In genomic region chr18:61869631-61870030, GRCh38 we compare ENCODE assay signal across 31 cellular contexts. TPM values are rescaled to one million over a fixed set of nuclear protein-coding genes. Genes with fewer than 3 reads are reported as not detected.
DNase-seq lines count a peak whose midpoint lies in the region; ATAC-seq and TF ChIP-seq lines count a peak whose summit lies in the region.
"Had no signal": no experiment of that assay in that cellular context is flagged by ENCODE, and none has a peak within 500 bp of the region (broad histone marks: within the 10 kb centered on the region; RNA-seq: fewer than 3 reads in every experiment).

No MANE protein-coding gene starts in this region.

- no peaks in the 10 kb centered on the region for H3K36me3 ChIP-seq in BLaER1
- H3K36me3 ChIP-seq in tibial nerve: no peaks in the 10 kb centered on the region
- H3K36me3 ChIP-seq: thoracic aorta, WERI-Rb-1 had no signal

- no TSS peak for BruUV-seq in MCF 10A (replicated peaks; lab: Mats Ljungman, UMichigan)

- no peak for ATAC-seq in GM18861 (IDR thresholded peaks at IDR 0.05; ENCODE audit: unreplicated experiment)
- ATAC-seq: GM23338; HepG2; naive thymus-derived CD8-positive, alpha-beta T cell; stimulated activated naive CD8-positive, alpha-beta T cell treated with anti-CD3 and anti-CD28 coated beads, Interleukin-15, Interleukin-2, amounts not matched to agents 100 U/mL and 50 U/mL, for 24 hours had no signal

- peaks cover 16% of the 10 kb centered on the region for H3K4me1 ChIP-seq in BLaER1
- no peaks in the 10 kb centered on the region for H3K4me1 ChIP-seq in tibial nerve

- peak overlapping the region; percentile 53 for H3K4me2 ChIP-seq in BLaER1
- H3K4me2 ChIP-seq: GM23338 had no signal

- 78 to 84% methylated on average over 4 of the region's 4 CpGs for WGBS in tibial nerve, 2 donors
- 71 to 77% methylated on average over 4 of the region's 4 CpGs for WGBS in lower leg skin, 2 donors

- TF ChIP-seq CTCF in WI38 (IDR thresholded peaks at IDR 0.05; ENCODE audit: low read depth, low read length) (no peak), osteocyte (IDR thresholded peaks at IDR 0.05) (no peak), tibial nerve (IDR thresholded peaks at IDR 0.05) (no peak), MCF 10A (IDR thresholded peaks at IDR 0.05; ENCODE audit: unreplicated experiment) (no peak), lower leg skin (IDR thresholded peaks at IDR 0.05) (no peak)

- DNase-seq in fibroblast of peridontal ligament (ENCODE audit: extremely low read depth) (peak; percentile 48), osteocyte (ENCODE audit: extremely low spot score, unreplicated experiment) (peak; percentile 17), tibial nerve (ENCODE audit: low spot score in 2 of 2) (no peak), MCF 10A (ENCODE audit: unreplicated experiment) (no peak), lower leg skin (ENCODE audit: low spot score in 2 of 2) (no peak)
- DNase-seq: activated CD4-positive, alpha-beta T cell treated with anti-CD3 and anti-CD28 coated beads, Interleukin-2, amount 10 ng/mL, durations not matched to agents 24 days and 14 days; activated T-cell treated with anti-CD3 and anti-CD28 coated beads, Interleukin-2, amount 50 U/mL, for 24 hours; DMS79 treated with DMSO at 0.1 percent for 48 hours; effector CD8-positive, alpha-beta T cell; foreskin melanocyte; Kasumi-1; left cardiac atrium; midbrain; MV-4-11; naive thymus-derived CD8-positive, alpha-beta T cell; NCI-H1694; NCI-H446 treated with DMSO at 0.1 percent for 48 hours; nucleus accumbens; stimulated activated naive CD8-positive, alpha-beta T cell treated with anti-CD3 and anti-CD28 coated beads, Interleukin-15, Interleukin-2, amounts not matched to agents 100 U/mL and 50 U/mL, for 24 hours; T-helper 9 cell; WERI-Rb-1 had no signal

- CTCF ChIA-PET in MCF 10A (lab: Yijun Ruan, JAX): interaction anchor here (1.0 kb wide), 1 partner anchor 17 kb away, joined by 3 read pairs; no protein-coding TSS in a partner anchor

- POLR2A ChIA-PET in MCF 10A (lab: Yijun Ruan, JAX): interaction anchor here (0.8 kb wide), 1 partner anchor 24 kb away, joined by 3 read pairs; no protein-coding TSS in a partner anchor

- no peaks in the 10 kb centered on the region for H3K27me3 Mint-ChIP-seq in osteocyte (ENCODE audit: unreplicated experiment)
- H3K27me3 Mint-ChIP-seq in MCF 10A (ENCODE audit: insufficient read depth, unreplicated experiment): no peaks in the 10 kb centered on the region
- H3K27me3 Mint-ChIP-seq: activated CD4-positive, alpha-beta T cell treated with anti-CD3 and anti-CD28 coated beads, Interleukin-2, amount 10 ng/mL, durations not matched to agents 24 days and 14 days; activated T-cell treated with anti-CD3 and anti-CD28 coated beads, Interleukin-2, amount 50 U/mL, for 24 hours had no signal

- no peak overlapping the region for H3K4me3 Mint-ChIP-seq in osteocyte (ENCODE audit: unreplicated experiment)
- no peak overlapping the region for H3K4me3 Mint-ChIP-seq in MCF 10A (ENCODE audit: unreplicated experiment)
- H3K4me3 Mint-ChIP-seq: activated CD4-positive, alpha-beta T cell treated with anti-CD3 and anti-CD28 coated beads, Interleukin-2, amount 10 ng/mL, durations not matched to agents 24 days and 14 days; activated T-cell treated with anti-CD3 and anti-CD28 coated beads, Interleukin-2, amount 50 U/mL, for 24 hours; brain; CD14-positive monocyte; GM23338; naive thymus-derived CD8-positive, alpha-beta T cell had no signal

- H3K9me3 Mint-ChIP-seq in osteocyte (ENCODE audit: unreplicated experiment): no peaks in the 10 kb centered on the region
- no peaks in the 10 kb centered on the region for H3K9me3 Mint-ChIP-seq in MCF 10A (ENCODE audit: unreplicated experiment)
- H3K9me3 Mint-ChIP-seq: activated CD4-positive, alpha-beta T cell treated with anti-CD3 and anti-CD28 coated beads, Interleukin-2, amount 10 ng/mL, durations not matched to agents 24 days and 14 days; activated T-cell treated with anti-CD3 and anti-CD28 coated beads, Interleukin-2, amount 50 U/mL, for 24 hours; GM23338; naive thymus-derived CD8-positive, alpha-beta T cell had no signal

- H3K9me3 ChIP-seq in BLaER1: no peaks in the 10 kb centered on the region
- no peaks in the 10 kb centered on the region for H3K9me3 ChIP-seq in tibial nerve
- H3K9me3 ChIP-seq: thoracic aorta had no signal

- H3K9ac ChIP-seq in BLaER1: no peak overlapping the region

- H3K27me3 ChIP-seq in BLaER1: no peaks in the 10 kb centered on the region
- H3K27me3 ChIP-seq in tibial nerve: no peaks in the 10 kb centered on the region

- H3K36me3 Mint-ChIP-seq in osteocyte (ENCODE audit: unreplicated experiment): peaks cover 27% of the 10 kb centered on the region
- no peaks in the 10 kb centered on the region for H3K36me3 Mint-ChIP-seq in MCF 10A (ENCODE audit: insufficient read depth, unreplicated experiment)
- H3K36me3 Mint-ChIP-seq: CD14-positive monocyte; naive thymus-derived CD8-positive, alpha-beta T cell had no signal

- no peak overlapping the region for H3K4me3 ChIP-seq in BLaER1
- H3K4me3 ChIP-seq in WI38 (ENCODE audit: low read depth, low read length): peak overlapping the region; percentile 12; the same call in 1 of the 2 replicates
- H3K4me3 ChIP-seq in tibial nerve: no peak overlapping the region
- no peak overlapping the region for H3K4me3 ChIP-seq in lower leg skin (ENCODE audit: low read depth, poor library complexity, severe bottlenecking)
- H3K4me3 ChIP-seq: GM23338, thoracic aorta had no signal

- H3K27ac Mint-ChIP-seq in osteocyte (ENCODE audit: unreplicated experiment) (peak overlapping the region; percentile 92), MCF 10A (ENCODE audit: low read depth, unreplicated experiment) (no peak overlapping the region)
- H3K27ac Mint-ChIP-seq: activated CD4-positive, alpha-beta T cell treated with anti-CD3 and anti-CD28 coated beads, Interleukin-2, amount 10 ng/mL, durations not matched to agents 24 days and 14 days; activated T-cell treated with anti-CD3 and anti-CD28 coated beads, Interleukin-2, amount 50 U/mL, for 24 hours; CD14-positive monocyte; GM23338; naive thymus-derived CD8-positive, alpha-beta T cell had no signal

- intact Hi-C loops in MCF 10A (cut with micrococcal nuclease): no loop called here
- intact Hi-C loops in lower leg skin (cut with DNase I; ENCODE audit: low total_unique reads): no loop called here

- H3K4me1 Mint-ChIP-seq in osteocyte (ENCODE audit: unreplicated experiment) (peaks cover 55% of the 10 kb centered on the region), MCF 10A (ENCODE audit: insufficient read depth, unreplicated experiment) (no peaks in the 10 kb centered on the region)
- H3K4me1 Mint-ChIP-seq: activated CD4-positive, alpha-beta T cell treated with anti-CD3 and anti-CD28 coated beads, Interleukin-2, amount 10 ng/mL, durations not matched to agents 24 days and 14 days; CD14-positive monocyte had no signal

- no peak overlapping the region for H3K27ac ChIP-seq in BLaER1
- H3K27ac ChIP-seq in tibial nerve: no peak overlapping the region
- H3K27ac ChIP-seq: epithelial cell of prostate, thoracic aorta, WERI-Rb-1 had no signal

- TF ChIP-seq EP300 in tibial nerve (IDR thresholded peaks at IDR 0.05): no peak

- TF ChIP-seq POLR2A in tibial nerve (IDR thresholded peaks at IDR 0.05) (no peak), lower leg skin (IDR thresholded peaks at IDR 0.05) (no peak)

- no peaks in the 10 kb centered on the region for H4K20me1 ChIP-seq in BLaER1

RNA-seq across cellular contexts. Expression of gene RNF152, which starts 23.2 kb away (rescaled TPM):
- total RNA-seq in osteocyte (70.0 and 76.4 TPM in 2 replicates), tibial nerve (10 to 100 TPM; 11.8 to 16.7 (median 12.8) TPM), MCF 10A (2022) (1.7 and 2.9 TPM in 2 replicates), lower leg skin (100 to 1,000 TPM in 1 of 4 donors, 10 to 100 TPM in 3; 37.1 to 112 (median 82.5) TPM)
- total RNA-seq: HepG2, OCI-LY7 had no signal

Comparison
In these comparisons a context has a peak if more than half of its experiments do, and no peak if none do; other contexts are left out.
1. DNase-seq: peak in fibroblast of peridontal ligament (single experiment) and osteocyte (single experiment); none in tibial nerve (0 of 2), MCF 10A (single experiment) and lower leg skin (0 of 2).